Comparison of ENCODE assay signal across 1 cellular context in the genomic region with DNA sequence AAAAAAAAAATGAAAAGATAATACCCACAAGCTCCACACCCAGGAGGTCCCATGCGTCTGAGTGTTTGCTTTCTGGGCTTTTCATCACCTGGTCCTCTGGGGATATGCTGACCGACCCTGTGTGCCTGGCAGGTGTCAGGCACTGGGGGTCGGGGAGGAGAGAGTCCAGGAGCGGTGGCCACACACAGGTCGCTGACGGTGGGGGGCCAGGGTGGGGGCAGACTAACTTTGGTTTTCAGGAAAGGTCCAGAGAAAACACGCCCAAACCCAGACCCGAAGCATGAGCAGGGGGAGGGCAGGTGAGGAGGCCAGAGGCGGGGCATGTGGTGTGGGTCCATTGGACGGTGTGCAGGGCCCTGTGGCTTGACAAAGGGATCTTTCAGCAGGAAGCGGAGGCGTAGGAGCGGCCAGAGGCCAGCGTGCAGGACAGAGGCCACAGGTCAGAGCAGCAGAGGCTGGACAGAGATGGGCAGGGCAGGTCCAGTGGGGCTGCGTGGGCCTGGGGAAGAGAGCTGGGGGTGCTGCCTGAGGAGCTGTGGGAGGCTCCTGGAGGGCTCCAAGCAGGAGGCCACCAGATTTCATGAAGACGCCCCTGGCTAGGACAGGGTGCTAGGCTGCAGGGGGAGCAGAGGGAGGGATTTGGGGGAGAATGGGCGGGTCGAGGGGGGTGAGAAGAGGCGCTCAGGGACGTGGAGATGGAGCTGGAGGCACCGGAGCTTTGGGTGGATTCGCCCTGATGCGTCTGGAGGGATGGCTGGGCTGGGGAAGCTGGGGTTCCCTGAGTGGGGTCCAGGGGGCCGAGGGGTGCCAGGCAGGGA.
A peak's percentile ranks its signal among the peaks of the same experiment; 100 is the strongest.
TF ChIP-seq lines count a peak whose summit lies in the region.

No MANE protein-coding gene starts in this region.

TF ChIP-seq in HepG2, 621 proteins besides CTCF, POLR2A, EP300 and RAD21 (continued from another document and continues in another):
- peak; percentile 71; the same call in 1 of the 2 replicates for TF ChIP-seq ZNF761 (CRISPR knock-in tag; conservative IDR thresholded peaks at IDR 0.05)
- TF ChIP-seq ZSCAN12 (CRISPR knock-in tag; IDR thresholded peaks at IDR 0.05), result no peak
- TF ChIP-seq, protein P1, sequence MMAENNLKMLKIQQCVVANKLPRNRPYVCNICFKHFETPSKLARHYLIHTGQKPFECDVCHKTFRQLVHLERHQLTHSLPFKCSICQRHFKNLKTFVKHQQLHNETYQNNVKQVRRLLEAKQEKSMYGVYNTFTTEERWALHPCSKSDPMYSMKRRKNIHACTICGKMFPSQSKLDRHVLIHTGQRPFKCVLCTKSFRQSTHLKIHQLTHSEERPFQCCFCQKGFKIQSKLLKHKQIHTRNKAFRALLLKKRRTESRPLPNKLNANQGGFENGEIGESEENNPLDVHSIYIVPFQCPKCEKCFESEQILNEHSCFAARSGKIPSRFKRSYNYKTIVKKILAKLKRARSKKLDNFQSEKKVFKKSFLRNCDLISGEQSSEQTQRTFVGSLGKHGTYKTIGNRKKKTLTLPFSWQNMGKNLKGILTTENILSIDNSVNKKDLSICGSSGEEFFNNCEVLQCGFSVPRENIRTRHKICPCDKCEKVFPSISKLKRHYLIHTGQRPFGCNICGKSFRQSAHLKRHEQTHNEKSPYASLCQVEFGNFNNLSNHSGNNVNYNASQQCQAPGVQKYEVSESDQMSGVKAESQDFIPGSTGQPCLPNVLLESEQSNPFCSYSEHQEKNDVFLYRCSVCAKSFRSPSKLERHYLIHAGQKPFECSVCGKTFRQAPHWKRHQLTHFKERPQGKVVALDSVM (CRISPR knock-in tag; IDR thresholded peaks at IDR 0.05), result peak; percentile 85
- no peak for TF ChIP-seq FOSL1 (CRISPR knock-in tag; IDR thresholded peaks at IDR 0.05; ENCODE audit: borderline replicate concordance)
- no peak for TF ChIP-seq GATA4 (IDR thresholded peaks at IDR 0.05; ENCODE audit: borderline replicate concordance, low read depth)
- TF ChIP-seq, protein P2, sequence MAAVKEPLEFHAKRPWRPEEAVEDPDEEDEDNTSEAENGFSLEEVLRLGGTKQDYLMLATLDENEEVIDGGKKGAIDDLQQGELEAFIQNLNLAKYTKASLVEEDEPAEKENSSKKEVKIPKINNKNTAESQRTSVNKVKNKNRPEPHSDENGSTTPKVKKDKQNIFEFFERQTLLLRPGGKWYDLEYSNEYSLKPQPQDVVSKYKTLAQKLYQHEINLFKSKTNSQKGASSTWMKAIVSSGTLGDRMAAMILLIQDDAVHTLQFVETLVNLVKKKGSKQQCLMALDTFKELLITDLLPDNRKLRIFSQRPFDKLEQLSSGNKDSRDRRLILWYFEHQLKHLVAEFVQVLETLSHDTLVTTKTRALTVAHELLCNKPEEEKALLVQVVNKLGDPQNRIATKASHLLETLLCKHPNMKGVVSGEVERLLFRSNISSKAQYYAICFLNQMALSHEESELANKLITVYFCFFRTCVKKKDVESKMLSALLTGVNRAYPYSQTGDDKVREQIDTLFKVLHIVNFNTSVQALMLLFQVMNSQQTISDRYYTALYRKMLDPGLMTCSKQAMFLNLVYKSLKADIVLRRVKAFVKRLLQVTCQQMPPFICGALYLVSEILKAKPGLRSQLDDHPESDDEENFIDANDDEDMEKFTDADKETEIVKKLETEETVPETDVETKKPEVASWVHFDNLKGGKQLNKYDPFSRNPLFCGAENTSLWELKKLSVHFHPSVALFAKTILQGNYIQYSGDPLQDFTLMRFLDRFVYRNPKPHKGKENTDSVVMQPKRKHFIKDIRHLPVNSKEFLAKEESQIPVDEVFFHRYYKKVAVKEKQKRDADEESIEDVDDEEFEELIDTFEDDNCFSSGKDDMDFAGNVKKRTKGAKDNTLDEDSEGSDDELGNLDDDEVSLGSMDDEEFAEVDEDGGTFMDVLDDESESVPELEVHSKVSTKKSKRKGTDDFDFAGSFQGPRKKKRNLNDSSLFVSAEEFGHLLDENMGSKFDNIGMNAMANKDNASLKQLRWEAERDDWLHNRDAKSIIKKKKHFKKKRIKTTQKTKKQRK (IDR thresholded peaks at IDR 0.05; ENCODE audit: low read length), result no peak
- TF ChIP-seq MIER2 (CRISPR knock-in tag; IDR thresholded peaks at IDR 0.05), result no peak
- TF ChIP-seq PCBP1 (IDR thresholded peaks at IDR 0.05; ENCODE audit: borderline replicate concordance, low read depth, low read length), result 0 out of 2 replicates have a peak, but pooled peaks have one; percentile 64
- TF ChIP-seq TSC22D2 (CRISPR knock-in tag; IDR thresholded peaks at IDR 0.05; ENCODE audit: borderline replicate concordance), result no peak
- no peak for TF ChIP-seq ZFP36 (IDR thresholded peaks at IDR 0.05; ENCODE audit: borderline replicate concordance, low read depth, low read length, partially characterized antibody)
- no peak for TF ChIP-seq ZNF570 (CRISPR knock-in tag; IDR thresholded peaks at IDR 0.05; ENCODE audit: borderline replicate concordance)
- TF ChIP-seq ZNF746 (CRISPR knock-in tag; IDR thresholded peaks at IDR 0.05), result peak; percentile 93
- peak; percentile 79; the same call in 1 of the 2 replicates for TF ChIP-seq ZNF788 (CRISPR knock-in tag; IDR thresholded peaks at IDR 0.05; ENCODE audit: borderline replicate concordance)
- TF ChIP-seq, protein P3, sequence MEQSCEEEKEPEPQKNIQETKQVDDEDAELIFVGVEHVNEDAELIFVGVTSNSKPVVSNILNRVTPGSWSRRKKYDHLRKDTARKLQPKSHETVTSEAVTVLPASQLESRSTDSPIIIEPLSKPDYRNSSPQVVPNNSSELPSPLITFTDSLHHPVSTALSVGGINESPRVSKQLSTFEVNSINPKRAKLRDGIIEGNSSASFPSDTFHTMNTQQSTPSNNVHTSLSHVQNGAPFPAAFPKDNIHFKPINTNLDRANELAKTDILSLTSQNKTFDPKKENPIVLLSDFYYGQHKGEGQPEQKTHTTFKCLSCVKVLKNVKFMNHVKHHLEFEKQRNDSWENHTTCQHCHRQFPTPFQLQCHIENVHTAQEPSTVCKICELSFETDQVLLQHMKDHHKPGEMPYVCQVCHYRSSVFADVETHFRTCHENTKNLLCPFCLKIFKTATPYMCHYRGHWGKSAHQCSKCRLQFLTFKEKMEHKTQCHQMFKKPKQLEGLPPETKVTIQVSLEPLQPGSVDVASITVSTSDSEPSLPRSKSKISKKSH (CRISPR knock-in tag; IDR thresholded peaks at IDR 0.05; ENCODE audit: borderline replicate concordance), result peak; percentile 57; the same call in 1 of the 2 replicates
- TF ChIP-seq, protein P4, sequence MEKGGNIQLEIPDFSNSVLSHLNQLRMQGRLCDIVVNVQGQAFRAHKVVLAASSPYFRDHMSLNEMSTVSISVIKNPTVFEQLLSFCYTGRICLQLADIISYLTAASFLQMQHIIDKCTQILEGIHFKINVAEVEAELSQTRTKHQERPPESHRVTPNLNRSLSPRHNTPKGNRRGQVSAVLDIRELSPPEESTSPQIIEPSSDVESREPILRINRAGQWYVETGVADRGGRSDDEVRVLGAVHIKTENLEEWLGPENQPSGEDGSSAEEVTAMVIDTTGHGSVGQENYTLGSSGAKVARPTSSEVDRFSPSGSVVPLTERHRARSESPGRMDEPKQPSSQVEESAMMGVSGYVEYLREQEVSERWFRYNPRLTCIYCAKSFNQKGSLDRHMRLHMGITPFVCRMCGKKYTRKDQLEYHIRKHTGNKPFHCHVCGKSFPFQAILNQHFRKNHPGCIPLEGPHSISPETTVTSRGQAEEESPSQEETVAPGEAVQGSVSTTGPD (CRISPR knock-in tag; IDR thresholded peaks at IDR 0.05), result no peak
- no peak for TF ChIP-seq ELF4 (CRISPR knock-in tag; IDR thresholded peaks at IDR 0.05; ENCODE audit: borderline replicate concordance)
- TF ChIP-seq SMAD1 (CRISPR knock-in tag; IDR thresholded peaks at IDR 0.05; ENCODE audit: borderline replicate concordance, low read depth), result 0 out of 2 replicates have a peak, but pooled peaks have one; percentile 40
- TF ChIP-seq ZNF530 (CRISPR knock-in tag; IDR thresholded peaks at IDR 0.05; ENCODE audit: low read depth), result no peak
- TF ChIP-seq ZNF772 (CRISPR knock-in tag; IDR thresholded peaks at IDR 0.05), result no peak; the same call in 1 of the 2 replicates
- TF ChIP-seq, protein P5, sequence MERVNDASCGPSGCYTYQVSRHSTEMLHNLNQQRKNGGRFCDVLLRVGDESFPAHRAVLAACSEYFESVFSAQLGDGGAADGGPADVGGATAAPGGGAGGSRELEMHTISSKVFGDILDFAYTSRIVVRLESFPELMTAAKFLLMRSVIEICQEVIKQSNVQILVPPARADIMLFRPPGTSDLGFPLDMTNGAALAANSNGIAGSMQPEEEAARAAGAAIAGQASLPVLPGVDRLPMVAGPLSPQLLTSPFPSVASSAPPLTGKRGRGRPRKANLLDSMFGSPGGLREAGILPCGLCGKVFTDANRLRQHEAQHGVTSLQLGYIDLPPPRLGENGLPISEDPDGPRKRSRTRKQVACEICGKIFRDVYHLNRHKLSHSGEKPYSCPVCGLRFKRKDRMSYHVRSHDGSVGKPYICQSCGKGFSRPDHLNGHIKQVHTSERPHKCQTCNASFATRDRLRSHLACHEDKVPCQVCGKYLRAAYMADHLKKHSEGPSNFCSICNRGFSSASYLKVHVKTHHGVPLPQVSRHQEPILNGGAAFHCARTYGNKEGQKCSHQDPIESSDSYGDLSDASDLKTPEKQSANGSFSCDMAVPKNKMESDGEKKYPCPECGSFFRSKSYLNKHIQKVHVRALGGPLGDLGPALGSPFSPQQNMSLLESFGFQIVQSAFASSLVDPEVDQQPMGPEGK (CRISPR knock-in tag; IDR thresholded peaks at IDR 0.05), result peak; percentile 95
- TF ChIP-seq ZNF256 (CRISPR knock-in tag; conservative IDR thresholded peaks at IDR 0.05), result no peak
- TF ChIP-seq MYNN (CRISPR knock-in tag; IDR thresholded peaks at IDR 0.05; ENCODE audit: low read depth), result no peak
- no peak for TF ChIP-seq HHEX (CRISPR knock-in tag; IDR thresholded peaks at IDR 0.05)
- TF ChIP-seq, protein P6, sequence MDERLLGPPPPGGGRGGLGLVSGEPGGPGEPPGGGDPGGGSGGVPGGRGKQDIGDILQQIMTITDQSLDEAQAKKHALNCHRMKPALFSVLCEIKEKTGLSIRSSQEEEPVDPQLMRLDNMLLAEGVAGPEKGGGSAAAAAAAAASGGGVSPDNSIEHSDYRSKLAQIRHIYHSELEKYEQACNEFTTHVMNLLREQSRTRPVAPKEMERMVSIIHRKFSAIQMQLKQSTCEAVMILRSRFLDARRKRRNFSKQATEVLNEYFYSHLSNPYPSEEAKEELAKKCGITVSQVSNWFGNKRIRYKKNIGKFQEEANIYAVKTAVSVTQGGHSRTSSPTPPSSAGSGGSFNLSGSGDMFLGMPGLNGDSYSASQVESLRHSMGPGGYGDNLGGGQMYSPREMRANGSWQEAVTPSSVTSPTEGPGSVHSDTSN (CRISPR knock-in tag; IDR thresholded peaks at IDR 0.05), result no peak
- no peak for TF ChIP-seq ZNF7 (CRISPR knock-in tag; IDR thresholded peaks at IDR 0.05)
- TF ChIP-seq ZNF260 (CRISPR knock-in tag; IDR thresholded peaks at IDR 0.05; ENCODE audit: borderline replicate concordance, low read depth), result no peak
- no peak for TF ChIP-seq MAFK (conservative IDR thresholded peaks at IDR 0.05 in 1 of 2, IDR thresholded peaks at IDR 0.05 in 1 of 2; ENCODE audit: low read length in 2 of 2)
- no peak for TF ChIP-seq STAT5B (CRISPR knock-in tag; IDR thresholded peaks at IDR 0.05)
- TF ChIP-seq ZNF468 (CRISPR knock-in tag; IDR thresholded peaks at IDR 0.05), result 0 out of 2 replicates have a peak, but pooled peaks have one; percentile 25
- TF ChIP-seq ZKSCAN1 (IDR thresholded peaks at IDR 0.05; ENCODE audit: low read length), result no peak
- TF ChIP-seq, protein P7, sequence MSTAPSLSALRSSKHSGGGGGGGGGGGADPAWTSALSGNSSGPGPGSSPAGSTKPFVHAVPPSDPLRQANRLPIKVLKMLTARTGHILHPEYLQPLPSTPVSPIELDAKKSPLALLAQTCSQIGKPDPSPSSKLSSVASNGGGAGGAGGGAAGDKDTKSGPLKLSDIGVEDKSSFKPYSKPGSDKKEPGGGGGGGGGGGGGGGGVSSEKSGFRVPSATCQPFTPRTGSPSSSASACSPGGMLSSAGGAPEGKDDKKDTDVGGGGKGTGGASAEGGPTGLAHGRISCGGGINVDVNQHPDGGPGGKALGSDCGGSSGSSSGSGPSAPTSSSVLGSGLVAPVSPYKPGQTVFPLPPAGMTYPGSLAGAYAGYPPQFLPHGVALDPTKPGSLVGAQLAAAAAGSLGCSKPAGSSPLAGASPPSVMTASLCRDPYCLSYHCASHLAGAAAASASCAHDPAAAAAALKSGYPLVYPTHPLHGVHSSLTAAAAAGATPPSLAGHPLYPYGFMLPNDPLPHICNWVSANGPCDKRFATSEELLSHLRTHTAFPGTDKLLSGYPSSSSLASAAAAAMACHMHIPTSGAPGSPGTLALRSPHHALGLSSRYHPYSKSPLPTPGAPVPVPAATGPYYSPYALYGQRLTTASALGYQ (CRISPR knock-in tag; IDR thresholded peaks at IDR 0.05), result 0 out of 2 replicates have a peak, but pooled peaks have one; percentile 53
- TF ChIP-seq NKX3-1 (CRISPR knock-in tag; IDR thresholded peaks at IDR 0.05), result no peak
- TF ChIP-seq, protein P8, sequence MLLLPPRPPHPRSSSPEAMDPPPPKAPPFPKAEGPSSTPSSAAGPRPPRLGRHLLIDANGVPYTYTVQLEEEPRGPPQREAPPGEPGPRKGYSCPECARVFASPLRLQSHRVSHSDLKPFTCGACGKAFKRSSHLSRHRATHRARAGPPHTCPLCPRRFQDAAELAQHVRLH (CRISPR knock-in tag; IDR thresholded peaks at IDR 0.05; ENCODE audit: borderline replicate concordance, low read depth), result no peak
- TF ChIP-seq ZNF382 (CRISPR knock-in tag; IDR thresholded peaks at IDR 0.05; ENCODE audit: borderline replicate concordance), result no peak
- TF ChIP-seq MED13 (CRISPR knock-in tag; IDR thresholded peaks at IDR 0.05), result 0 out of 2 replicates have a peak, but pooled peaks have one; percentile 26
